Comparison of ENCODE assay signal across 8 cellular contexts in the genomic region with DNA sequence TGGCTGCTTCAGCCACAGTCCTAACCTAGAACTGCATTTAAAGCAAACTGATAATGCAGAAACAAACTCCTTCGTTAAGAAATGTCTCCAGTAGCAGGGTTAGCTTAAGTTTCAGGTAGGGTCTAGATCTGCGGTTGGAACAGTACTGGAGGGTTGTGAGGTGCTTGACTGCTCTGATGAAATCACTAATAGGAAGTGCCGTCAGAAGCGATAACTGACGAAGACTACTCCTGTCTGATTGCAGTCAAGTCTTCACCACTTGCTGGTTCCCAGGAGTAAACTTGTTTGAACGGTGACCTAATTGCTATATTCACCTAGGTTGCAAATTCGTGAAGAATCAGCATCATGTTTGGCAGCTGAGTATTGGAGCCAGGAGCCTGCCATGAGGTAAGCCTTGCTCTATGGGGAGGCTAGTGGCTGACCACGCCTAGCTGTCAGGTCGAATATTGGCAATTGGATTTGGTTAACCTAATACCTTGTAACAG. TPM values are rescaled to one million over a fixed set of nuclear protein-coding genes. Genes with fewer than 3 reads are reported as not detected.
DNase-seq lines count a peak whose midpoint lies in the region; ATAC-seq and TF ChIP-seq lines count a peak whose summit lies in the region.

No MANE protein-coding gene starts in this region.

- peak overlapping the region; percentile 98 for H3K9ac ChIP-seq in Karpas-422 (ENCODE audit: low read length)

- H3K4me3 Mint-ChIP-seq in activated naive CD8-positive, alpha-beta T cell treated with anti-CD3 and anti-CD28 coated beads, Interleukin-2, amount 50 U/mL, for 24 hours, result peak overlapping the region; percentile 95

- DNase-seq in Karpas-422 (peak; percentile 67), left colon (no peak), tibial artery (no peak), NCI-H1105 (lab: John Stamatoyannopoulos, UW) (no peak)
- no peak for DNase-seq in activated naive CD8-positive, alpha-beta T cell treated with anti-CD3 and anti-CD28 coated beads, Interleukin-2, amount 50 U/mL, for 24 hours

- H3K9me2 ChIP-seq in Karpas-422 (replicated peaks; ENCODE audit: insufficient read depth, low read length), result no peaks in the 10 kb centered on the region

- H3K4me1 Mint-ChIP-seq in activated naive CD8-positive, alpha-beta T cell treated with anti-CD3 and anti-CD28 coated beads, Interleukin-2, amount 50 U/mL, for 24 hours, result peaks cover 54% of the 10 kb centered on the region

- H3K4me2 ChIP-seq in Karpas-422 (ENCODE audit: low read depth, low read length, poor library complexity, severe bottlenecking), result peak overlapping the region; percentile 94

- ATAC-seq in activated naive CD8-positive, alpha-beta T cell treated with anti-CD3 and anti-CD28 coated beads, Interleukin-2, amount 50 U/mL, for 24 hours, result no peak
- ATAC-seq in left colon (peak; percentile 5), GM18858 (IDR thresholded peaks at IDR 0.05; ENCODE audit: unreplicated experiment) (no peak), GM19395 (IDR thresholded peaks at IDR 0.05; ENCODE audit: unreplicated experiment) (no peak)

- peak overlapping the region; percentile 98 for H3K4me3 ChIP-seq in Karpas-422 (ENCODE audit: low read length)
- H3K4me3 ChIP-seq in tibial artery, result peak overlapping the region; percentile 78 to 98

- H3K27ac Mint-ChIP-seq in activated naive CD8-positive, alpha-beta T cell treated with anti-CD3 and anti-CD28 coated beads, Interleukin-2, amount 50 U/mL, for 24 hours, result peak overlapping the region; percentile 99

- no peaks in the 10 kb centered on the region for H3K27me3 Mint-ChIP-seq in activated naive CD8-positive, alpha-beta T cell treated with anti-CD3 and anti-CD28 coated beads, Interleukin-2, amount 50 U/mL, for 24 hours

- peaks cover 34% of the 10 kb centered on the region for H3K4me1 ChIP-seq in Karpas-422 (ENCODE audit: low read length)
- peaks cover 0 to 31% (median 30%) of the 10 kb centered on the region in 4 donors for H3K4me1 ChIP-seq in tibial artery

- TF ChIP-seq CTCF in C4-2B (conservative IDR thresholded peaks at IDR 0.05) (no peak), tibial artery (IDR thresholded peaks at IDR 0.05) (no peak)

- peaks cover 56% of the 10 kb centered on the region for H3K36me3 Mint-ChIP-seq in activated naive CD8-positive, alpha-beta T cell treated with anti-CD3 and anti-CD28 coated beads, Interleukin-2, amount 50 U/mL, for 24 hours (ENCODE audit: low read depth)

- intact Hi-C loops in left colon (cut with DNase I, micrococcal nuclease) (no loop called here), tibial artery (cut with DNase I; ENCODE audit: low total_unique reads) (loop anchor here (5.0 kb wide), 1 partner anchor 53 kb away; no protein-coding TSS in a partner anchor)

- no peak overlapping the region for H2AFZ ChIP-seq in Karpas-422 (ENCODE audit: low read length)

- H3K27ac ChIP-seq in C4-2B (peak overlapping the region; percentile 99), Karpas-422 (ENCODE audit: low read length) (peak overlapping the region; percentile 91), tibial artery (peak overlapping the region; percentile 80 to 83)

- peaks cover 11% of the 10 kb centered on the region; the same call in 1 of the 2 replicates for H4K20me1 ChIP-seq in Karpas-422 (ENCODE audit: insufficient read depth, low read depth, low read length)

- H3K27me3 ChIP-seq in Karpas-422 (ENCODE audit: low read length), result no peaks in the 10 kb centered on the region
- H3K27me3 ChIP-seq in tibial artery, result no peaks in the 10 kb centered on the region

- H3K79me2 ChIP-seq in Karpas-422 (ENCODE audit: low read length), result peaks cover 34% of the 10 kb centered on the region

- H3K9me3 ChIP-seq in Karpas-422 (ENCODE audit: low read length), result no peaks in the 10 kb centered on the region
- H3K9me3 ChIP-seq in tibial artery, result no peaks in the 10 kb centered on the region

- no peaks in the 10 kb centered on the region for H3K9me3 Mint-ChIP-seq in activated naive CD8-positive, alpha-beta T cell treated with anti-CD3 and anti-CD28 coated beads, Interleukin-2, amount 50 U/mL, for 24 hours

- peaks cover 42% of the 10 kb centered on the region for H3K36me3 ChIP-seq in Karpas-422 (ENCODE audit: insufficient read depth, low read length)
- H3K36me3 ChIP-seq in tibial artery, result peaks cover 0 to 40% (median 32%) of the 10 kb centered on the region in 3 donors

RNA-seq across cellular contexts. Expression of a gene that starts 24.5 kb away (rescaled TPM):
- total RNA-seq in Karpas-422 (2014; rRNA removed; shearing (Covaris generic); ENCODE audit: low replicate concordance), result 14.2 and 30.1 TPM in 2 replicates
- total RNA-seq in left colon, result 1 to 10 TPM; 4.4 to 9.2 TPM

RNA-seq across cellular contexts. Expression of a gene that starts 52.1 kb away (rescaled TPM):
- total RNA-seq in Karpas-422 (2014; rRNA removed; shearing (Covaris generic); ENCODE audit: low replicate concordance), result 2.4 and 5.2 TPM in 2 replicates
- total RNA-seq in left colon, result 10 to 100 TPM; 62.3 to 75.3 TPM

RNA-seq across cellular contexts. Expression of a gene that starts 59.0 kb away (rescaled TPM):
- 1,060 and 1,155 TPM in 2 replicates for total RNA-seq in Karpas-422 (2014; rRNA removed; shearing (Covaris generic); ENCODE audit: low replicate concordance)
- 1,000 to 10,000 TPM; 1,117 to 1,930 TPM for total RNA-seq in left colon

Comparison
In these comparisons a context has a peak if more than half of its experiments do, and no peak if none do; other contexts are left out.
1. RNA of a gene that starts 52.1 kb away (total RNA-seq): 62.3 to 75.3 TPM in left colon; 2.4 to 5.2 TPM in Karpas-422; every median in the first group is over 10 times any median in the second.
2. Peak in every context shown above with its lines, with median percentiles within 50 percentile points of each other: H3K27ac ChIP-seq.